In the genomic region with DNA sequence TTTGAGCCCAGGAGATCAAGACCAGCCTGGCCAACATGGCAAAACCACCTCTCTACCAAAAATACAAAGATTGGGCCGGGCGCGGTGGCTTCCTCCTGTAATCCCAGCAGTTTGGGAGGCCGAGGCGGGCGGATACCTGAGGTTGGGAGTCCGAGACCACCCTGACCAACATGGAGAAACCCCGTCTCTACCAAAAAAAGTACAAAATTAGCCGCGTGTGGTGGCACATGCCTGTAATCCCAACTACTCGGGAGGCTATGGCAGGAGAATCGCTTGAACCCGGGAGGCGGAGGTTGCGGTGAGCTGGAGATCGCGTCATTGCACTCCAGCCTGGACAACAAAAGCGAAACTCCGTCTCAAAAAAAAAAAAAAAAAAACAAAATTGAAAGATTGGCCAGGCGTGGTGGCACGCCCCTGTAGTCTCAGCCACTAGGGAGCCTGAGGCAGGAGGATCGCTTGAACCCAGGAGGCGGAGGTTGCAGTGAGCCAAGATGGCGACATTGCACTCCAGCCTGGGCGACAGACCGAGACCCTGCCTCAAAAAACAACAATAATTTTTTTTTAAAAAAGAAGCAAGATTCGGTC, we compare ENCODE assay signal across 1 cellular context.
A peak's percentile ranks its signal among the peaks of the same experiment; 100 is the strongest.
TF ChIP-seq lines count a peak whose summit lies in the region.
"Not testable (repeated sequence)": the region's sequence is repeated elsewhere in the genome, so short reads cannot be mapped to it uniquely, and the experiment has no call there.

No MANE protein-coding gene starts in this region.

TF ChIP-seq in K562, 482 proteins besides CTCF, POLR2A, EP300 and RAD21 (continued from another document and continues in another):
- TF ChIP-seq, protein P1, sequence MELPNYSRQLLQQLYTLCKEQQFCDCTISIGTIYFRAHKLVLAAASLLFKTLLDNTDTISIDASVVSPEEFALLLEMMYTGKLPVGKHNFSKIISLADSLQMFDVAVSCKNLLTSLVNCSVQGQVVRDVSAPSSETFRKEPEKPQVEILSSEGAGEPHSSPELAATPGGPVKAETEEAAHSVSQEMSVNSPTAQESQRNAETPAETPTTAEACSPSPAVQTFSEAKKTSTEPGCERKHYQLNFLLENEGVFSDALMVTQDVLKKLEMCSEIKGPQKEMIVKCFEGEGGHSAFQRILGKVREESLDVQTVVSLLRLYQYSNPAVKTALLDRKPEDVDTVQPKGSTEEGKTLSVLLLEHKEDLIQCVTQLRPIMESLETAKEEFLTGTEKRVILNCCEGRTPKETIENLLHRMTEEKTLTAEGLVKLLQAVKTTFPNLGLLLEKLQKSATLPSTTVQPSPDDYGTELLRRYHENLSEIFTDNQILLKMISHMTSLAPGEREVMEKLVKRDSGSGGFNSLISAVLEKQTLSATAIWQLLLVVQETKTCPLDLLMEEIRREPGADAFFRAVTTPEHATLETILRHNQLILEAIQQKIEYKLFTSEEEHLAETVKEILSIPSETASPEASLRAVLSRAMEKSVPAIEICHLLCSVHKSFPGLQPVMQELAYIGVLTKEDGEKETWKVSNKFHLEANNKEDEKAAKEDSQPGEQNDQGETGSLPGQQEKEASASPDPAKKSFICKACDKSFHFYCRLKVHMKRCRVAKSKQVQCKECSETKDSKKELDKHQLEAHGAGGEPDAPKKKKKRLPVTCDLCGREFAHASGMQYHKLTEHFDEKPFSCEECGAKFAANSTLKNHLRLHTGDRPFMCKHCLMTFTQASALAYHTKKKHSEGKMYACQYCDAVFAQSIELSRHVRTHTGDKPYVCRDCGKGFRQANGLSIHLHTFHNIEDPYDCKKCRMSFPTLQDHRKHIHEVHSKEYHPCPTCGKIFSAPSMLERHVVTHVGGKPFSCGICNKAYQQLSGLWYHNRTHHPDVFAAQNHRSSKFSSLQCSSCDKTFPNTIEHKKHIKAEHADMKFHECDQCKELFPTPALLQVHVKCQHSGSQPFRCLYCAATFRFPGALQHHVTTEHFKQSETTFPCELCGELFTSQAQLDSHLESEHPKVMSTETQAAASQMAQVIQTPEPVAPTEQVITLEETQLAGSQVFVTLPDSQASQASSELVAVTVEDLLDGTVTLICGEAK (IDR thresholded peaks at IDR 0.05) = 0 out of 2 replicates have a peak, but pooled peaks have one; percentile 29
- TF ChIP-seq, protein P1 (CRISPR knock-in tag; IDR thresholded peaks at IDR 0.05) = not testable (repeated sequence)
- TF ChIP-seq TAF1 (IDR thresholded peaks at IDR 0.05; ENCODE audit: control insufficient read depth, extremely low read depth, insufficient read depth, low read length, severe bottlenecking) (peak; percentile 93), EGR1 (conservative IDR thresholded peaks at IDR 0.05) (0 out of 2 replicates have a peak, but pooled peaks have one; percentile 11), ZNF263 (CRISPR knock-in tag; IDR thresholded peaks at IDR 0.05; ENCODE audit: borderline replicate concordance) (0 out of 2 replicates have a peak, but pooled peaks have one; percentile 16), HDAC1 (IDR thresholded peaks at IDR 0.05) (peak in 1 of 2 experiments; percentile 24; a peak in 2 of 4 replicates), SUPT5H (IDR thresholded peaks at IDR 0.05) (peak; percentile 72), TAF9B (IDR thresholded peaks at IDR 0.05; ENCODE audit: partially characterized antibody) (peak; percentile 85), CBX1 (IDR thresholded peaks at IDR 0.05; ENCODE audit: low read depth) (peak; percentile 68; the same call in 1 of the 2 replicates), HCFC1 (IDR thresholded peaks at IDR 0.05; ENCODE audit: low read depth, low read length) (peak; percentile 27; the same call in 1 of the 2 replicates), SAP30 (IDR thresholded peaks at IDR 0.05; ENCODE audit: borderline replicate concordance, insufficient read depth, low read depth, low read length, poor library complexity, severe bottlenecking) (peak; percentile 35), MYC (IDR thresholded peaks at IDR 0.05; ENCODE audit: low read depth, low read length) (peak; percentile 27; the same call in 1 of the 2 replicates), POLR2B (IDR thresholded peaks at IDR 0.05; ENCODE audit: low read depth, partially characterized antibody) (peak; percentile 74), PKNOX1 (IDR thresholded peaks at IDR 0.05) (peak; percentile 36; the same call in 1 of the 2 replicates), PRDM10 (IDR thresholded peaks at IDR 0.05; ENCODE audit: partially characterized antibody) (peak; percentile 47), MAX (CRISPR knock-in tag; IDR thresholded peaks at IDR 0.05) (peak; percentile 26; the same call in 1 of the 2 replicates), ZNF639 (CRISPR knock-in tag; conservative IDR thresholded peaks at IDR 0.05 in 1 of 2, IDR thresholded peaks at IDR 0.05 in 1 of 2) (0 out of 4 replicates have a peak, but pooled peaks of 1 of the 2 experiments have one; percentile 11), NFRKB (IDR thresholded peaks at IDR 0.05; ENCODE audit: low read depth) (peak; percentile 58; the same call in 1 of the 2 replicates), SIN3A (IDR thresholded peaks at IDR 0.05; ENCODE audit: borderline replicate concordance in 2 of 2, control insufficient read depth in 1 of 2, low read depth in 2 of 2, low read length in 2 of 2) (peak in 1 of 2 experiments; percentile 64; a peak in 2 of 4 replicates), CREM (IDR thresholded peaks at IDR 0.05; ENCODE audit: low read depth) (peak; percentile 71), MEF2D (tag; conservative IDR thresholded peaks at IDR 0.05; ENCODE audit: low read depth) (0 out of 2 replicates have a peak, but pooled peaks have one; percentile 28), MTA3 (IDR thresholded peaks at IDR 0.05; ENCODE audit: borderline replicate concordance) (peak; percentile 63; the same call in 1 of the 2 replicates), KDM5B (IDR thresholded peaks at IDR 0.05; ENCODE audit: insufficient replicate concordance, low read depth, low read length) (peak; percentile 41), RB1 (IDR thresholded peaks at IDR 0.05; ENCODE audit: low read depth) (peak; percentile 25; the same call in 1 of the 2 replicates), NFYB (IDR thresholded peaks at IDR 0.05; ENCODE audit: extremely low read depth, insufficient read length) (peak; percentile 65), ZFX (CRISPR knock-in tag; IDR thresholded peaks at IDR 0.05) (peak; percentile 26), JUND (IDR thresholded peaks at IDR 0.05; ENCODE audit: borderline replicate concordance, low read depth, low read length) (peak; percentile 41; the same call in 1 of the 2 replicates), CC2D1A (IDR thresholded peaks at IDR 0.05) (peak; percentile 93), PML (IDR thresholded peaks at IDR 0.05; ENCODE audit: low read length) (0 out of 2 replicates have a peak, but pooled peaks have one; percentile 39), KAT7 (CRISPR knock-in tag; IDR thresholded peaks at IDR 0.05; ENCODE audit: borderline replicate concordance) (0 out of 2 replicates have a peak, but pooled peaks have one; percentile 6), ARNT (IDR thresholded peaks at IDR 0.05) (0 out of 4 replicates have a peak, but pooled peaks of 1 of the 2 experiments have one; percentile 28), ESRRA (IDR thresholded peaks at IDR 0.05; ENCODE audit: borderline replicate concordance, low read depth) (peak; percentile 32; the same call in 1 of the 2 replicates), EP400 (IDR thresholded peaks at IDR 0.05) (peak; percentile 67)
- TF ChIP-seq, protein P2, sequence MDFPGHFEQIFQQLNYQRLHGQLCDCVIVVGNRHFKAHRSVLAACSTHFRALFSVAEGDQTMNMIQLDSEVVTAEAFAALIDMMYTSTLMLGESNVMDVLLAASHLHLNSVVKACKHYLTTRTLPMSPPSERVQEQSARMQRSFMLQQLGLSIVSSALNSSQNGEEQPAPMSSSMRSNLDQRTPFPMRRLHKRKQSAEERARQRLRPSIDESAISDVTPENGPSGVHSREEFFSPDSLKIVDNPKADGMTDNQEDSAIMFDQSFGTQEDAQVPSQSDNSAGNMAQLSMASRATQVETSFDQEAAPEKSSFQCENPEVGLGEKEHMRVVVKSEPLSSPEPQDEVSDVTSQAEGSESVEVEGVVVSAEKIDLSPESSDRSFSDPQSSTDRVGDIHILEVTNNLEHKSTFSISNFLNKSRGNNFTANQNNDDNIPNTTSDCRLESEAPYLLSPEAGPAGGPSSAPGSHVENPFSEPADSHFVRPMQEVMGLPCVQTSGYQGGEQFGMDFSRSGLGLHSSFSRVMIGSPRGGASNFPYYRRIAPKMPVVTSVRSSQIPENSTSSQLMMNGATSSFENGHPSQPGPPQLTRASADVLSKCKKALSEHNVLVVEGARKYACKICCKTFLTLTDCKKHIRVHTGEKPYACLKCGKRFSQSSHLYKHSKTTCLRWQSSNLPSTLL (IDR thresholded peaks at IDR 0.05) = peak; percentile 89
- TF ChIP-seq, protein P3, sequence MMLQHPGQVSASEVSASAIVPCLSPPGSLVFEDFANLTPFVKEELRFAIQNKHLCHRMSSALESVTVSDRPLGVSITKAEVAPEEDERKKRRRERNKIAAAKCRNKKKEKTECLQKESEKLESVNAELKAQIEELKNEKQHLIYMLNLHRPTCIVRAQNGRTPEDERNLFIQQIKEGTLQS (IDR thresholded peaks at IDR 0.05) = peak; percentile 30; the same call in 1 of the 2 replicates
- TF ChIP-seq, protein P3 (CRISPR knock-in tag; conservative IDR thresholded peaks at IDR 0.05) = not testable (repeated sequence)
- TF ChIP-seq MYC (CRISPR knock-in tag; IDR thresholded peaks at IDR 0.05; ENCODE audit: borderline replicate concordance, low read depth); JUND (tag; IDR thresholded peaks at IDR 0.05; ENCODE audit: borderline replicate concordance, low read depth, low read length): not testable (repeated sequence)
